32 cellular contexts compared by ENCODE assay signal in the genomic region with DNA sequence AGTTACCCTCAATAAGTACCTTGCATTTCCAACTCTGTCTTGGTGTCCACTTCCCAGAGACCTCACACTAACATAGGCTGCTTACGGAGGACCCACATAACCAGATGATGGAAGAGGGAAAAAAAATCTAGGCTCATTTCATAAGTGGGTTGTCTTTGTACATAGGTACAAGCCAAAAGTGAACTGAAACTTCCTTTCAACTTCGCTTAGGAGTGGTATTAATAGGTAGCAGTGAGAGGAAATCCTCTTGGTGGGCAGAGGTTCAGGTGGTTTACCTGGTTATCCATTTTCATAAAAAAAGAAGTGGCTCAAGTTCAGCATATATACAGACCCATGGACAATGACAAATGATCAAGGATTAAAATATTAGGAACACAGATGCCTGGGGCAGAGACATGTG. TPM values are rescaled to one million over a fixed set of nuclear protein-coding genes. Genes with fewer than 3 reads are reported as not detected.
"Had no signal": no experiment of that assay in that cellular context is flagged by ENCODE, and none has a peak within 500 bp of the region (broad histone marks: within the 10 kb centered on the region; RNA-seq: fewer than 3 reads in every experiment).

No MANE protein-coding gene starts in this region.

- H3K4me1 ChIP-seq: body of pancreas, heart right ventricle, left lung, neural progenitor cell, right lobe of liver had no signal

- H3K27ac ChIP-seq: body of pancreas, cardiac muscle cell, heart right ventricle, left lung, neural progenitor cell, right lobe of liver, thoracic aorta had no signal

- H3K4me1 Mint-ChIP-seq: activated CD4-positive, alpha-beta T cell treated with anti-CD3 and anti-CD28 coated beads for 36 hours; activated naive CD4-positive, alpha-beta T cell treated with anti-CD3 and anti-CD28 coated beads, Interleukin-2, amount 10 ng/mL, durations not matched to agents 7 days and 5 days; neural progenitor cell; T-helper 17 cell had no signal

- ATAC-seq: activated CD4-positive, alpha-beta T cell treated with anti-CD3 and anti-CD28 coated beads for 36 hours; body of pancreas; heart right ventricle; left lung; naive thymus-derived CD8-positive, alpha-beta T cell; right lobe of liver; T-helper 17 cell had no signal

- H3K27ac Mint-ChIP-seq: activated B cell treated with CpG ODN at 0.5 μM for 24 hours; activated CD4-positive, alpha-beta T cell treated with anti-CD3 and anti-CD28 coated beads for 36 hours; activated naive CD4-positive, alpha-beta T cell treated with anti-CD3 and anti-CD28 coated beads, Interleukin-2, amount 10 ng/mL, durations not matched to agents 7 days and 5 days; immature natural killer cell; naive thymus-derived CD8-positive, alpha-beta T cell; neural progenitor cell; T-helper 17 cell; type B pancreatic cell had no signal

- H3K9ac ChIP-seq: neural progenitor cell had no signal

- H3K36me3 ChIP-seq: cardiac muscle cell, heart right ventricle, left lung, neural progenitor cell, right lobe of liver, thoracic aorta had no signal

- H3K4me3 Mint-ChIP-seq: activated B cell treated with CpG ODN at 0.5 μM for 24 hours; activated CD4-positive, alpha-beta T cell treated with anti-CD3 and anti-CD28 coated beads for 36 hours; activated naive CD4-positive, alpha-beta T cell treated with anti-CD3 and anti-CD28 coated beads, Interleukin-2, amount 10 ng/mL, durations not matched to agents 7 days and 5 days; immature natural killer cell; naive thymus-derived CD8-positive, alpha-beta T cell; neural progenitor cell; T-helper 17 cell; type B pancreatic cell had no signal

- H3K36me3 Mint-ChIP-seq: activated naive CD4-positive, alpha-beta T cell treated with anti-CD3 and anti-CD28 coated beads, Interleukin-2, amount 10 ng/mL, durations not matched to agents 7 days and 5 days; neural progenitor cell; type B pancreatic cell had no signal

- H3K4me2 ChIP-seq: neural progenitor cell had no signal

- H3K9me3 ChIP-seq: body of pancreas, left lung, right lobe of liver had no signal

- DNase-seq: activated B cell treated with CpG ODN at 0.5 μM for 24 hours; activated CD4-positive, alpha-beta T cell treated with anti-CD3 and anti-CD28 coated beads for 36 hours; activated CD4-positive, alpha-beta T cell treated with anti-CD3 and anti-CD28 coated beads, Interleukin-2, amount 50 U/mL, for 4 hours; activated CD8-positive, alpha-beta memory T cell treated with anti-CD3 and anti-CD28 coated beads, Interleukin-2, amount 50 U/mL, for 48 hours; activated naive CD4-positive, alpha-beta T cell treated with anti-CD3 and anti-CD28 coated beads, Interleukin-2, amount 10 ng/mL, durations not matched to agents 7 days and 5 days; activated T-cell treated with anti-CD3 and anti-CD28 coated beads, Interleukin-2, amount 50 U/mL, for 48 hours; anterior cingulate cortex; body of pancreas; cortex of kidney; heart right ventricle; immature natural killer cell; kidney glomerular epithelial cell; left lung; naive thymus-derived CD8-positive, alpha-beta T cell; posterior cingulate gyrus; right lobe of liver; small intestine; stimulated activated CD4-positive, alpha-beta T cell treated with anti-CD3 and anti-CD28 coated beads, Interleukin-15, amount 100 ng/mL, for 24 hours; stimulated activated CD4-positive, alpha-beta T cell treated with anti-CD3 and anti-CD28 coated beads, Interleukin-2, amount 100 ng/mL, for 48 hours; stimulated activated CD8-positive, alpha-beta memory T cell treated with anti-CD3 and anti-CD28 coated beads, Interleukin-4, amount 100 ng/mL, for 48 hours; stimulated activated naive CD4-positive, alpha-beta T cell treated with Interleukin-2 at 50 U/mL for 16 hours; T-helper 17 cell had no signal

- H2AFZ ChIP-seq: neural progenitor cell had no signal

- H3K4me3 ChIP-seq: body of pancreas, cardiac muscle cell, heart right ventricle, left lung, lung, neural progenitor cell, right lobe of liver, thoracic aorta had no signal

- H3K27me3 Mint-ChIP-seq: activated B cell treated with CpG ODN at 0.5 μM for 24 hours; activated CD4-positive, alpha-beta T cell treated with anti-CD3 and anti-CD28 coated beads for 36 hours; activated naive CD4-positive, alpha-beta T cell treated with anti-CD3 and anti-CD28 coated beads, Interleukin-2, amount 10 ng/mL, durations not matched to agents 7 days and 5 days; T-helper 17 cell; type B pancreatic cell had no signal

- H3K27me3 ChIP-seq: body of pancreas, cardiac muscle cell, heart right ventricle, left lung, neural progenitor cell, right lobe of liver had no signal

- H3K9me3 Mint-ChIP-seq: activated B cell treated with CpG ODN at 0.5 μM for 24 hours; activated naive CD4-positive, alpha-beta T cell treated with anti-CD3 and anti-CD28 coated beads, Interleukin-2, amount 10 ng/mL, durations not matched to agents 7 days and 5 days; type B pancreatic cell had no signal

RNA-seq across cellular contexts. Expression of gene RNU6-7, which starts 35.8 kb away (rescaled TPM):
- total RNA-seq: activated B cell treated with CpG ODN at 0.5 μM for 24 hours; activated CD4-positive, alpha-beta T cell treated with anti-CD3 and anti-CD28 coated beads for 36 hours; activated CD8-positive, alpha-beta memory T cell treated with anti-CD3 and anti-CD28 coated beads for 36 hours; body of pancreas; cardiac muscle cell; cerebellum; epithelial cell of proximal tubule; fibroblast of villous mesenchyme; heart right ventricle; left lung; lung; naive thymus-derived CD8-positive, alpha-beta T cell; omental fat pad; right lobe of liver; T-helper 17 cell; thoracic aorta had no signal
- polyA plus RNA-seq: cardiac muscle cell; heart right ventricle; immature natural killer cell; lung; naive thymus-derived CD8-positive, alpha-beta T cell; small intestine had no signal

RNA-seq across cellular contexts. Expression of gene RNU6-8, which starts 37.0 kb away (rescaled TPM):
- total RNA-seq: activated B cell treated with CpG ODN at 0.5 μM for 24 hours; activated CD4-positive, alpha-beta T cell treated with anti-CD3 and anti-CD28 coated beads for 36 hours; activated CD8-positive, alpha-beta memory T cell treated with anti-CD3 and anti-CD28 coated beads for 36 hours; body of pancreas; cardiac muscle cell; cerebellum; epithelial cell of proximal tubule; fibroblast of villous mesenchyme; heart right ventricle; left lung; lung; naive thymus-derived CD8-positive, alpha-beta T cell; omental fat pad; right lobe of liver; T-helper 17 cell; thoracic aorta had no signal
- polyA plus RNA-seq: cardiac muscle cell; heart right ventricle; immature natural killer cell; lung; naive thymus-derived CD8-positive, alpha-beta T cell; small intestine had no signal
